Comparison of ENCODE assay signal across 9 cellular contexts in the genomic region with DNA sequence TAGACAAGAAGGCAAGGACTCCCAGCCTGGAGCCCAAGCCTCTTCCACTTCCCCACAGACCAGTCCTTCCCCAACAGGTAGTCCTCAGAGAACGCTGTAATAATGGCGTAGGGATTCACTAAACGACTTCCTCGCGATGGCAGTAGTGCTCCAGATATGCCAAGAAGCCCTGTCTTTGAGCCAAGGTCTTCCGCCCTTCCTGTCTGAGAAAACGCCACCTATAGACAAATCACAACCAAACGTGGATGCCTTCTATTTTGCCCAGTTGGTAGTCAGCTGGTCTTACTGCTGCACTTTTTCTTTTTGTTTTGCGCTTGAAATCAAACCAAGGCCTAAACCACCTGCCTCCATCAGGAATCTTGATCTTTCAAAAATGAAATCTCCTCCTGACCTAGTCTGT.
DNase-seq lines count a peak whose midpoint lies in the region; ATAC-seq, FAIRE-seq and TF ChIP-seq lines count a peak whose summit lies in the region.
"Had no signal": no experiment of that assay in that cellular context is flagged by ENCODE, and none has a peak within 500 bp of the region (broad histone marks: within the 10 kb centered on the region; RNA-seq: fewer than 3 reads in every experiment).

No MANE protein-coding gene starts in this region.

- H3K4me1 ChIP-seq in MM.1S (ENCODE audit: low read length), result no peaks in the 10 kb centered on the region
- no peaks in the 10 kb centered on the region for H3K4me1 ChIP-seq in astrocyte (ENCODE audit: insufficient read depth, low read length)
- H3K4me1 ChIP-seq in ovary (ENCODE audit: insufficient read depth), result no peaks in the 10 kb centered on the region
- H3K4me1 ChIP-seq: lower lobe of right lung had no signal

- no peak for TF ChIP-seq EP300 in ovary (IDR thresholded peaks at IDR 0.05)

- H3K27ac ChIP-seq in MM.1S (ENCODE audit: low read length) (peak overlapping the region; percentile 77; the same call in 1 of the 2 replicates), astrocyte (ENCODE audit: low read depth, low read length) (no peak overlapping the region), ovary (peak overlapping the region in 1 of 2 donors; percentile 79)
- H3K27ac ChIP-seq: lower lobe of right lung had no signal

- peak overlapping the region; percentile 76 for H3K9ac ChIP-seq in MM.1S (ENCODE audit: low read length)
- no peak overlapping the region for H3K9ac ChIP-seq in astrocyte (ENCODE audit: low read length)

- TF ChIP-seq CTCF in MM.1S (IDR thresholded peaks at IDR 0.05; ENCODE audit: low read length), result peak; percentile 44
- no peak for TF ChIP-seq CTCF in astrocyte (IDR thresholded peaks at IDR 0.05; ENCODE audit: insufficient read depth, low read depth, low read length)
- TF ChIP-seq CTCF in ovary (IDR thresholded peaks at IDR 0.05), result peak in 1 of 3 donors; percentile 48

- H3K4me1 Mint-ChIP-seq in astrocyte (ENCODE audit: low read depth, unreplicated experiment), result no peaks in the 10 kb centered on the region

- H3K27ac Mint-ChIP-seq in astrocyte (ENCODE audit: unreplicated experiment), result no peak overlapping the region

- peaks cover 8% of the 10 kb centered on the region for H3K36me3 Mint-ChIP-seq in astrocyte (ENCODE audit: low read depth, unreplicated experiment)

- H3K9me2 ChIP-seq in MM.1S (replicated peaks; ENCODE audit: insufficient read depth, low read length), result no peaks in the 10 kb centered on the region

- H3K9me3 ChIP-seq in MM.1S (replicated peaks; ENCODE audit: insufficient read depth, low read length) (no peaks in the 10 kb centered on the region), astrocyte (ENCODE audit: insufficient read depth, low read depth, low read length) (no peaks in the 10 kb centered on the region), ovary (peaks cover 0 to 3% of the 10 kb centered on the region in 2 donors)
- H3K9me3 ChIP-seq: lower lobe of right lung had no signal

- DNase-seq in activated CD4-positive, CD25-positive, alpha-beta regulatory T cell treated with anti-CD3 and anti-CD28 coated beads, Interleukin-2, amount 50 U/mL, for 72 hours, result peak; percentile 42
- peak; percentile 88 for DNase-seq in MM.1S
- peak; percentile 73 for DNase-seq in astrocyte (ENCODE audit: low read depth)
- peak; percentile 71 to 82 (median 78) for DNase-seq in ovary
- DNase-seq in OCI-M2 (lab: John Stamatoyannopoulos, UW; ENCODE audit: unreplicated experiment), result no peak
- DNase-seq in NCI-H524 treated with DMSO at 0.1 percent for 48 hours (lab: John Stamatoyannopoulos, UW), result no peak
- DNase-seq: lower lobe of right lung had no signal

- no peak for ATAC-seq in activated CD4-positive, CD25-positive, alpha-beta regulatory T cell treated with anti-CD3 and anti-CD28 coated beads, Interleukin-2, amount 50 U/mL, for 24 hours
- no peak for ATAC-seq in GM21447 (IDR thresholded peaks at IDR 0.05; ENCODE audit: unreplicated experiment)

- peak overlapping the region; percentile 63 for H3K4me3 ChIP-seq in MM.1S (ENCODE audit: low read length)
- no peak overlapping the region for H3K4me3 ChIP-seq in astrocyte (ENCODE audit: insufficient read depth, low read depth, low read length)
- H3K4me3 ChIP-seq in ovary, result peak overlapping the region; percentile 29
- H3K4me3 ChIP-seq: lower lobe of right lung had no signal

- H3K27me3 Mint-ChIP-seq in astrocyte (ENCODE audit: low read depth, unreplicated experiment), result no peaks in the 10 kb centered on the region

- no peak for TF ChIP-seq POLR2A in ovary (IDR thresholded peaks at IDR 0.05)

- intact Hi-C loops in ovary (cut with DNase I), result no loop called here

- H3K79me2 ChIP-seq in MM.1S (ENCODE audit: low read length) (no peaks in the 10 kb centered on the region), astrocyte (ENCODE audit: insufficient read depth, low read length) (no peaks in the 10 kb centered on the region)

- H4K20me1 ChIP-seq in MM.1S (ENCODE audit: insufficient read depth, low read length) (no peaks in the 10 kb centered on the region), astrocyte (ENCODE audit: insufficient read depth, low read length) (no peaks in the 10 kb centered on the region)

- peak; percentile 20 for FAIRE-seq in astrocyte (lab: Jason Lieb, UNC)

- no peaks in the 10 kb centered on the region for H3K9me3 Mint-ChIP-seq in astrocyte (ENCODE audit: unreplicated experiment)

- H3K4me3 Mint-ChIP-seq in astrocyte (ENCODE audit: unreplicated experiment), result no peak overlapping the region

- no peaks in the 10 kb centered on the region for H3K36me3 ChIP-seq in MM.1S (replicated peaks; ENCODE audit: insufficient read depth, low read length)
- H3K36me3 ChIP-seq in astrocyte (ENCODE audit: insufficient read depth, low read length), result no peaks in the 10 kb centered on the region
- no peaks in the 10 kb centered on the region for H3K36me3 ChIP-seq in ovary
- H3K36me3 ChIP-seq: lower lobe of right lung had no signal

- H3K27me3 ChIP-seq in MM.1S (replicated peaks; ENCODE audit: insufficient read depth, low read length) (no peaks in the 10 kb centered on the region), astrocyte (ENCODE audit: insufficient read depth, low read length) (no peaks in the 10 kb centered on the region), ovary (no peaks in the 10 kb centered on the region)

- peak overlapping the region; percentile 76; the same call in 1 of the 2 replicates for H3K4me2 ChIP-seq in MM.1S (ENCODE audit: low read depth, low read length)
- no peak overlapping the region for H3K4me2 ChIP-seq in astrocyte (ENCODE audit: low read length)

- H3F3A ChIP-seq in MM.1S (ENCODE audit: insufficient read depth, low read length), result no peaks in the 10 kb centered on the region

- peak overlapping the region; percentile 55 for H2AFZ ChIP-seq in MM.1S (ENCODE audit: low read length)
- H2AFZ ChIP-seq in astrocyte (ENCODE audit: low read depth, low read length), result no peak overlapping the region

- WGBS in ovary, 3 donors, result 38 to 51% (median 41%) methylated on average over 9 of the region's 9 CpGs

Comparison
In these comparisons a context has a peak if more than half of its experiments do, and no peak if none do; other contexts are left out.
1. DNase-seq: peak in activated CD4-positive, CD25-positive, alpha-beta regulatory T cell treated with anti-CD3 and anti-CD28 coated beads, Interleukin-2, amount 50 U/mL, for 72 hours (single experiment), MM.1S (single experiment), astrocyte (single experiment) and ovary (5 of 5); none in OCI-M2 (single experiment) and NCI-H524 treated with DMSO at 0.1 percent for 48 hours (single experiment).